15 cellular contexts compared by ENCODE assay signal in genomic region chr3:37974928-37975223, GRCh38. TPM values are rescaled to one million over a fixed set of nuclear protein-coding genes. Genes with fewer than 3 reads are reported as not detected.
DNase-seq lines count a peak whose midpoint lies in the region; TF ChIP-seq lines count a peak whose summit lies in the region.
"Had no signal": no experiment of that assay in that cellular context is flagged by ENCODE, and none has a peak within 500 bp of the region (broad histone marks: within the 10 kb centered on the region; RNA-seq: fewer than 3 reads in every experiment).

No MANE protein-coding gene starts in this region.

- TF ChIP-seq CTCF in chondrocyte (IDR thresholded peaks at IDR 0.05) (peak; percentile 36), progenitor cell of endocrine pancreas (IDR thresholded peaks at IDR 0.05; ENCODE audit: unreplicated experiment) (peak; percentile 4), GM20000 (IDR thresholded peaks at IDR 0.05; ENCODE audit: extremely low read depth, missing control alignments) (no peak)

- H3K36me3 Mint-ChIP-seq in T-helper 1 cell treated with Interleukin-12 subunit alpha and Interleukin-12 subunit beta and Interleukin-4 antibody, amounts not matched to agents 30 μg/mL and 1 μg/mL, for 36 hours (ENCODE audit: low read depth), result peaks cover 2% of the 10 kb centered on the region
- H3K36me3 Mint-ChIP-seq in chondrocyte (ENCODE audit: low read depth), result peaks cover 20% of the 10 kb centered on the region
- H3K36me3 Mint-ChIP-seq in progenitor cell of endocrine pancreas (ENCODE audit: insufficient read depth), result peaks cover 17% of the 10 kb centered on the region
- H3K36me3 Mint-ChIP-seq: activated naive CD8-positive, alpha-beta T cell treated with anti-CD3 and anti-CD28 coated beads, Interleukin-2, amount 10 ng/mL, durations not matched to agents 7 days and 5 days had no signal

- H3K9me3 Mint-ChIP-seq in T-helper 1 cell treated with Interleukin-12 subunit alpha and Interleukin-12 subunit beta and Interleukin-4 antibody, amounts not matched to agents 30 μg/mL and 1 μg/mL, for 36 hours, result no peaks in the 10 kb centered on the region
- H3K9me3 Mint-ChIP-seq in chondrocyte (ENCODE audit: low read depth), result no peaks in the 10 kb centered on the region
- H3K9me3 Mint-ChIP-seq in progenitor cell of endocrine pancreas (ENCODE audit: low read depth), result no peaks in the 10 kb centered on the region
- H3K9me3 Mint-ChIP-seq: activated naive CD8-positive, alpha-beta T cell treated with anti-CD3 and anti-CD28 coated beads, Interleukin-2, amount 10 ng/mL, durations not matched to agents 7 days and 5 days; activated T-helper 1 cell treated with anti-CD3 and anti-CD28 coated beads, Interleukin-12 subunit alpha, Interleukin-12 subunit beta, Interleukin-2, Interleukin-4 antibody, amounts not matched to agents 30 ng/mL and 10 ng/mL and 1 ng/mL, durations not matched to agents 14 hours and 24 hours and 36 hours; effector memory CD8-positive, alpha-beta T cell; stimulated activated naive CD8-positive, alpha-beta T cell treated with anti-CD3 and anti-CD28 coated beads, Interleukin-15, Interleukin-2, amounts not matched to agents 100 ng/mL and 50 ng/mL, for 24 hours had no signal

- DNase-seq in T-helper 1 cell (no peak), NCI-H1694 (lab: John Stamatoyannopoulos, UW) (peak; percentile 32), chondrocyte (ENCODE audit: low spot score) (no peak), progenitor cell of endocrine pancreas (ENCODE audit: low spot score, unreplicated experiment) (no peak), CD1c-positive myeloid dendritic cell (ENCODE audit: extremely low spot score) (no peak), GM20000 (ENCODE audit: low spot score) (no peak), GM03348 (ENCODE audit: low spot score) (no peak)
- DNase-seq: NCI-H1436 treated with DMSO at 0.1 percent for 48 hours had no signal

- H3K27me3 Mint-ChIP-seq in T-helper 1 cell treated with Interleukin-12 subunit alpha and Interleukin-12 subunit beta and Interleukin-4 antibody, amounts not matched to agents 30 μg/mL and 1 μg/mL, for 36 hours (ENCODE audit: low read depth), result no peaks in the 10 kb centered on the region
- H3K27me3 Mint-ChIP-seq in chondrocyte (ENCODE audit: low read depth), result no peaks in the 10 kb centered on the region
- H3K27me3 Mint-ChIP-seq in progenitor cell of endocrine pancreas, result no peaks in the 10 kb centered on the region
- H3K27me3 Mint-ChIP-seq: activated CD4-positive, alpha-beta T cell treated with anti-CD3 and anti-CD28 coated beads for 36 hours; activated naive CD8-positive, alpha-beta T cell treated with anti-CD3 and anti-CD28 coated beads, Interleukin-2, amount 10 ng/mL, durations not matched to agents 7 days and 5 days; effector memory CD8-positive, alpha-beta T cell; stimulated activated naive CD8-positive, alpha-beta T cell treated with anti-CD3 and anti-CD28 coated beads, Interleukin-15, Interleukin-2, amounts not matched to agents 100 ng/mL and 50 ng/mL, for 24 hours had no signal

- H3K27ac Mint-ChIP-seq in T-helper 1 cell treated with Interleukin-12 subunit alpha and Interleukin-12 subunit beta and Interleukin-4 antibody, amounts not matched to agents 30 μg/mL and 1 μg/mL, for 36 hours, result peak overlapping the region; percentile 39
- no peak overlapping the region for H3K27ac Mint-ChIP-seq in chondrocyte (ENCODE audit: unreplicated experiment)
- H3K27ac Mint-ChIP-seq in progenitor cell of endocrine pancreas, result peak overlapping the region; percentile 14
- H3K27ac Mint-ChIP-seq: activated CD4-positive, alpha-beta T cell treated with anti-CD3 and anti-CD28 coated beads for 36 hours; activated naive CD8-positive, alpha-beta T cell treated with anti-CD3 and anti-CD28 coated beads, Interleukin-2, amount 10 ng/mL, durations not matched to agents 7 days and 5 days; activated T-helper 1 cell treated with anti-CD3 and anti-CD28 coated beads, Interleukin-12 subunit alpha, Interleukin-12 subunit beta, Interleukin-2, Interleukin-4 antibody, amounts not matched to agents 30 ng/mL and 10 ng/mL and 1 ng/mL, durations not matched to agents 14 hours and 24 hours and 36 hours; stimulated activated naive CD8-positive, alpha-beta T cell treated with anti-CD3 and anti-CD28 coated beads, Interleukin-15, Interleukin-2, amounts not matched to agents 100 ng/mL and 50 ng/mL, for 24 hours had no signal

- no peak overlapping the region for H3K4me3 Mint-ChIP-seq in T-helper 1 cell treated with Interleukin-12 subunit alpha and Interleukin-12 subunit beta and Interleukin-4 antibody, amounts not matched to agents 30 μg/mL and 1 μg/mL, for 36 hours
- H3K4me3 Mint-ChIP-seq in chondrocyte (ENCODE audit: unreplicated experiment) (no peak overlapping the region), progenitor cell of endocrine pancreas (ENCODE audit: low read depth) (no peak overlapping the region)
- H3K4me3 Mint-ChIP-seq: activated CD4-positive, alpha-beta T cell treated with anti-CD3 and anti-CD28 coated beads for 36 hours; activated naive CD8-positive, alpha-beta T cell treated with anti-CD3 and anti-CD28 coated beads, Interleukin-2, amount 10 ng/mL, durations not matched to agents 7 days and 5 days; activated T-helper 1 cell treated with anti-CD3 and anti-CD28 coated beads, Interleukin-12 subunit alpha, Interleukin-12 subunit beta, Interleukin-2, Interleukin-4 antibody, amounts not matched to agents 30 ng/mL and 10 ng/mL and 1 ng/mL, durations not matched to agents 14 hours and 24 hours and 36 hours; effector memory CD8-positive, alpha-beta T cell; stimulated activated naive CD8-positive, alpha-beta T cell treated with anti-CD3 and anti-CD28 coated beads, Interleukin-15, Interleukin-2, amounts not matched to agents 100 ng/mL and 50 ng/mL, for 24 hours had no signal

- H3K4me1 Mint-ChIP-seq in T-helper 1 cell treated with Interleukin-12 subunit alpha and Interleukin-12 subunit beta and Interleukin-4 antibody, amounts not matched to agents 30 μg/mL and 1 μg/mL, for 36 hours (ENCODE audit: low read depth), result peaks cover 4% of the 10 kb centered on the region
- H3K4me1 Mint-ChIP-seq in chondrocyte (ENCODE audit: low read depth) (no peaks in the 10 kb centered on the region), progenitor cell of endocrine pancreas (ENCODE audit: low read depth) (peaks cover 5% of the 10 kb centered on the region)

RNA-seq across cellular contexts. Expression of gene VILL, which starts 15.7 kb away (rescaled TPM):
- total RNA-seq in chondrocyte (1.7 to 2.6 TPM (median 1.7 TPM) in 3 replicates), progenitor cell of endocrine pancreas (6.8 and 7.6 TPM in 2 replicates)
- total RNA-seq: H4 had no signal

RNA-seq across cellular contexts. Expression of gene PLCD1, which starts 54.6 kb away (rescaled TPM):
- total RNA-seq in chondrocyte, result 19.0 to 28.2 TPM (median 23.6 TPM) in 3 replicates
- total RNA-seq in progenitor cell of endocrine pancreas, result 30.0 and 33.3 TPM in 2 replicates
